ENCODE assay signal across 8 cellular contexts in genomic region chr17:38824899-38825761, GRCh38. TPM values are rescaled to one million over a fixed set of nuclear protein-coding genes. Genes with fewer than 3 reads are reported as not detected.
A peak's percentile ranks its signal among the peaks of the same experiment; 100 is the strongest.
DNase-seq lines count a peak whose midpoint lies in the region; ATAC-seq, FAIRE-seq and TF ChIP-seq lines count a peak whose summit lies in the region.

Gene CWC25 (minus strand): TSS chr17:38825321. CDS start chr17:38825183, 138 bp downstream.

- no peaks in the 10 kb centered on the region for H4K20me1 ChIP-seq in smooth muscle cell (ENCODE audit: low read depth)

- no peaks in the 10 kb centered on the region for H3K9me3 ChIP-seq in A549
- H3K9me3 ChIP-seq in smooth muscle cell (replicated peaks; ENCODE audit: low read depth), result no peaks in the 10 kb centered on the region

- CTCF ChIA-PET in A549 (lab: Yijun Ruan, JAX) (interaction anchor here (0.9 to 1.6 kb wide), 4 partner anchors 8 to 90 kb away, joined by 3 to 5 read pairs (median 4); no protein-coding TSS in a partner anchor), WTC11 (lab: Charles Lee) (interaction anchor here (0.6 to 0.9 kb wide), 2 partner anchors 90 to 350 kb away, joined by 3 to 4 read pairs; no protein-coding TSS in a partner anchor)

- no peak for TF ChIP-seq CTCF in A549 (IDR thresholded peaks at IDR 0.05)
- TF ChIP-seq CTCF in WTC11 (IDR thresholded peaks at IDR 0.05), result no peak
- no peak for TF ChIP-seq CTCF in bronchial epithelial cell (IDR thresholded peaks at IDR 0.05; ENCODE audit: insufficient read depth, low read length, severe bottlenecking)
- TF ChIP-seq CTCF in smooth muscle cell (IDR thresholded peaks at IDR 0.05; ENCODE audit: borderline replicate concordance, insufficient read depth, poor library complexity, severe bottlenecking), result no peak

- peaks cover 14% of the 10 kb centered on the region for H3K4me1 Mint-ChIP-seq in WTC11

- H3K36me3 ChIP-seq in bronchial epithelial cell (ENCODE audit: control insufficient read depth, insufficient read depth, low read length) (peaks cover 7% of the 10 kb centered on the region), smooth muscle cell (ENCODE audit: low read depth) (peaks cover 4% of the 10 kb centered on the region)

- peak; percentile 69 for TF ChIP-seq POLR2A in A549 (IDR thresholded peaks at IDR 0.05; ENCODE audit: low read length)

- H3K4me2 ChIP-seq in A549 (peak within 1 kb of the TSS; percentile 80), smooth muscle cell (peak within 1 kb of the TSS; percentile 86)

- DNase-seq in A549 (ENCODE audit: low read depth in 1 of 2, low spot score in 1 of 2) (peak; percentile 90 to 99), NCI-H226 (peak; percentile 84), WTC11 (ENCODE audit: low spot score) (peak; percentile 97), bronchial epithelial cell (ENCODE audit: low read depth) (peak; percentile 85), iPS-NIHi7 (ENCODE audit: extremely low spot score) (peak; percentile 93), smooth muscle cell (lab: John Stamatoyannopoulos, UW; ENCODE audit: unreplicated experiment) (peak; percentile 94)

- no peaks in the 10 kb centered on the region for H3K9me3 Mint-ChIP-seq in WTC11

- peak within 1 kb of the TSS; percentile 97 for H3K4me3 Mint-ChIP-seq in WTC11

- peak in 1 of 2 experiments; percentile 28; a peak in 1 of 5 replicates for TF ChIP-seq EP300 in A549 (IDR thresholded peaks at IDR 0.05)

- peak within 1 kb of the TSS; percentile 58 for H3K4me3 ChIP-seq in A549
- H3K4me3 ChIP-seq in bronchial epithelial cell (ENCODE audit: low read depth, low read length), result peak within 1 kb of the TSS; percentile 96
- H3K4me3 ChIP-seq in smooth muscle cell, result peak within 1 kb of the TSS; percentile 80

- peaks cover 14% of the 10 kb centered on the region for H3K4me1 ChIP-seq in A549
- peaks cover 14% of the 10 kb centered on the region for H3K4me1 ChIP-seq in smooth muscle cell (ENCODE audit: low read depth)

- WGBS in A549 (ENCODE audit: missing lambda C conversion rate), result 3% methylated on average over 50 of the region's 55 CpGs
- WGBS in smooth muscle cell (ENCODE audit: low lambda C conversion rate), result 2% methylated on average over 54 of the region's 55 CpGs

- H3K27ac ChIP-seq in A549, result peak within 1 kb of the TSS; percentile 94 to 96
- peak within 1 kb of the TSS; percentile 100 for H3K27ac ChIP-seq in smooth muscle cell (ENCODE audit: low read depth)

- POLR2A ChIA-PET in A549 (lab: Yijun Ruan, JAX), result interaction anchor here (0.6 to 4.3 kb wide), 8 partner anchors 21 to 1466 kb away, joined by 3 to 30 read pairs (median 5); partner anchors contain the start of genes LASP1, PIP4K2B, PSMB3 and RPL23
- POLR2A ChIA-PET in WTC11 (lab: Charles Lee), result interaction anchor here (1.4 to 1.8 kb wide), 4 partner anchors 22 to 44 kb away, joined by 3 to 10 read pairs (median 4); partner anchors contain the start of genes LASP1 and RPL23

- no peak for TF ChIP-seq RAD21 in A549 (conservative IDR thresholded peaks at IDR 0.05 in 1 of 2, IDR thresholded peaks at IDR 0.05 in 1 of 2)

- H3K9ac ChIP-seq in smooth muscle cell (ENCODE audit: low read depth), result peak within 1 kb of the TSS; percentile 99

- H3K36me3 Mint-ChIP-seq in WTC11, result peaks cover 10% of the 10 kb centered on the region

- H3K27me3 ChIP-seq in bronchial epithelial cell (ENCODE audit: control insufficient read depth, insufficient read depth, low read length) (no peaks in the 10 kb centered on the region), smooth muscle cell (ENCODE audit: low read depth) (no peaks in the 10 kb centered on the region)

- FAIRE-seq in A549 (lab: Jason Lieb, UNC) (no peak), bronchial epithelial cell (lab: Jason Lieb, UNC) (no peak)

- H3F3A ChIP-seq in smooth muscle cell (ENCODE audit: low read depth), result peaks cover 7% of the 10 kb centered on the region

- peak; percentile 88 to 89 for ATAC-seq in A549
- peak; percentile 73 for ATAC-seq in GM18870 (IDR thresholded peaks at IDR 0.05; ENCODE audit: unreplicated experiment)
- ATAC-seq in HG03159 (IDR thresholded peaks at IDR 0.05; ENCODE audit: unreplicated experiment), result peak; percentile 73
- ATAC-seq in WTC11, result peak; percentile 82

- peaks cover 41% of the 10 kb centered on the region for H3K79me2 ChIP-seq in smooth muscle cell (ENCODE audit: low read depth)

- H2AFZ ChIP-seq in smooth muscle cell (ENCODE audit: low read depth), result peak within 1 kb of the TSS; percentile 81

- peak within 1 kb of the TSS; percentile 99 for H3K27ac Mint-ChIP-seq in WTC11

- H3K27me3 Mint-ChIP-seq in WTC11 (ENCODE audit: low read depth), result peaks cover 9% of the 10 kb centered on the region; the same call in 1 of the 2 replicates

TF ChIP-seq in A549, 52 proteins besides CTCF, POLR2A, EP300 and RAD21 (continues in another document):
- TF ChIP-seq E2F6 (IDR thresholded peaks at IDR 0.05; ENCODE audit: borderline replicate concordance, low read depth) (peak; percentile 94), EHF (CRISPR knock-in tag; IDR thresholded peaks at IDR 0.05) (peak; percentile 94), TP53 (CRISPR knock-in tag; IDR thresholded peaks at IDR 0.05) (peak; percentile 89; the same call in 1 of the 2 replicates), JUN (IDR thresholded peaks at IDR 0.05) (peak; percentile 82 to 97), SMC3 (IDR thresholded peaks at IDR 0.05) (no peak), HOXB5 (CRISPR knock-in tag; IDR thresholded peaks at IDR 0.05) (peak; percentile 98), FOSB (CRISPR knock-in tag; IDR thresholded peaks at IDR 0.05) (0 out of 2 replicates have a peak, but pooled peaks have one; percentile 38), RARB (CRISPR knock-in tag; IDR thresholded peaks at IDR 0.05) (no peak), CBX8 (IDR thresholded peaks at IDR 0.05) (no peak), ESRRA (IDR thresholded peaks at IDR 0.05; ENCODE audit: borderline replicate concordance, low read length) (peak; percentile 8; the same call in 1 of the 2 replicates), FOXS1 (CRISPR knock-in tag; IDR thresholded peaks at IDR 0.05) (peak; percentile 63; the same call in 1 of the 2 replicates), ZFP36 (IDR thresholded peaks at IDR 0.05; ENCODE audit: borderline replicate concordance, partially characterized antibody) (no peak), PBX3 (IDR thresholded peaks at IDR 0.05) (no peak)

TF ChIP-seq in WTC11, 78 proteins besides CTCF, POLR2A, EP300 and RAD21 (continues in another document):
- TF ChIP-seq NR2C2 (CRISPR knock-in tag; IDR thresholded peaks at IDR 0.05) (no peak), ATF1 (CRISPR knock-in tag; IDR thresholded peaks at IDR 0.05) (peak; percentile 98; the same call in 1 of the 2 replicates), GRHL2 (CRISPR knock-in tag; IDR thresholded peaks at IDR 0.05; ENCODE audit: insufficient replicate concordance, severe bottlenecking) (no peak), CREB1 (CRISPR knock-in tag; IDR thresholded peaks at IDR 0.05) (peak; percentile 99), RELA (CRISPR knock-in tag; IDR thresholded peaks at IDR 0.05; ENCODE audit: borderline replicate concordance) (0 out of 2 replicates have a peak, but pooled peaks have one; percentile 51), ETV6 (CRISPR knock-in tag; IDR thresholded peaks at IDR 0.05) (peak; percentile 90), MYBL2 (CRISPR knock-in tag; IDR thresholded peaks at IDR 0.05) (peak; percentile 76; the same call in 1 of the 2 replicates), E2F5 (CRISPR knock-in tag; IDR thresholded peaks at IDR 0.05) (no peak), ARID4B (CRISPR knock-in tag; IDR thresholded peaks at IDR 0.05; ENCODE audit: borderline replicate concordance) (peak; percentile 82; the same call in 1 of the 2 replicates)

RNA-seq across cellular contexts. Expression of gene CWC25, which starts in this region (rescaled TPM):
- polyA plus RNA-seq in A549 (2011; rRNA removed) (34.1 and 34.5 TPM in 2 replicates), A549 (2017; fragmentation: RNase III; extraction: RNeasy Plus Mini Kit Qiagen cat#74134 plus additional on column Dnase treatment) (22.5 to 24.2 TPM (median 23.1 TPM) in 3 replicates), smooth muscle cell (11.0 and 17.2 TPM in 2 replicates)
- polyA plus RNA-seq in A549 (2012; cell fraction: cytosol; rRNA removed), result 16.9 and 17.1 TPM in 2 replicates
- 30.5 and 51.7 TPM in 2 replicates for polyA plus RNA-seq in A549 (2012; cell fraction: nucleus; rRNA removed)
- 14.2 and 19.6 TPM in 2 replicates for polyA minus RNA-seq in A549 (2011; rRNA and poly(A)+ RNA removed)
- total RNA-seq in WTC11 (2021) (16.1 to 17.3 TPM (median 17.1 TPM) in 3 replicates), bronchial epithelial cell (11.6 and 14.3 TPM in 2 replicates), smooth muscle cell (9.2 and 26.0 TPM in 2 replicates)

Comparison
In these comparisons a context has a peak if more than half of its experiments do, and no peak if none do; other contexts are left out.
1. Peak in every context shown above with its lines: DNase-seq, ATAC-seq, H3K4me3 ChIP-seq and H3K27ac ChIP-seq.